In genomic region chr2:42934568-42935258, GRCh38 we compare ENCODE assay signal across 1 cellular context.
TF ChIP-seq lines count a peak whose summit lies in the region.

No MANE protein-coding gene starts in this region.

TF ChIP-seq in H1, 55 proteins besides CTCF, POLR2A, EP300 and RAD21:
- TF ChIP-seq KDM5A (IDR thresholded peaks at IDR 0.05; ENCODE audit: low read length) (no peak), CEBPB (IDR thresholded peaks at IDR 0.05; ENCODE audit: low read depth, low read length) (no peak), CTBP2 (IDR thresholded peaks at IDR 0.05; ENCODE audit: borderline replicate concordance, insufficient read depth, insufficient read length, low read length) (no peak), SP4 (IDR thresholded peaks at IDR 0.05; ENCODE audit: low read length) (no peak), HDAC2 (IDR thresholded peaks at IDR 0.05; ENCODE audit: borderline replicate concordance in 1 of 2, low read depth in 2 of 2, low read length in 2 of 2) (no peak), KDM1A (IDR thresholded peaks at IDR 0.05; ENCODE audit: borderline replicate concordance, low read length) (no peak), ATF2 (IDR thresholded peaks at IDR 0.05; ENCODE audit: low read length) (no peak), NANOG (IDR thresholded peaks at IDR 0.05; ENCODE audit: insufficient read depth, low read depth, low read length, poor library complexity, severe bottlenecking) (no peak), POLR2AphosphoS5 (IDR thresholded peaks at IDR 0.05; ENCODE audit: low read depth, low read length) (no peak), NRF1 (IDR thresholded peaks at IDR 0.05; ENCODE audit: low read depth, low read length) (no peak), EZH2 (IDR thresholded peaks at IDR 0.05; ENCODE audit: low read depth, low read length, severe bottlenecking) (no peak), GTF2F1 (IDR thresholded peaks at IDR 0.05; ENCODE audit: borderline replicate concordance, low read depth, low read length) (no peak), KDM4A (IDR thresholded peaks at IDR 0.05; ENCODE audit: low read depth, low read length, severe bottlenecking) (no peak)
